ENCODE assay signal across 23 cellular contexts in the genomic region with DNA sequence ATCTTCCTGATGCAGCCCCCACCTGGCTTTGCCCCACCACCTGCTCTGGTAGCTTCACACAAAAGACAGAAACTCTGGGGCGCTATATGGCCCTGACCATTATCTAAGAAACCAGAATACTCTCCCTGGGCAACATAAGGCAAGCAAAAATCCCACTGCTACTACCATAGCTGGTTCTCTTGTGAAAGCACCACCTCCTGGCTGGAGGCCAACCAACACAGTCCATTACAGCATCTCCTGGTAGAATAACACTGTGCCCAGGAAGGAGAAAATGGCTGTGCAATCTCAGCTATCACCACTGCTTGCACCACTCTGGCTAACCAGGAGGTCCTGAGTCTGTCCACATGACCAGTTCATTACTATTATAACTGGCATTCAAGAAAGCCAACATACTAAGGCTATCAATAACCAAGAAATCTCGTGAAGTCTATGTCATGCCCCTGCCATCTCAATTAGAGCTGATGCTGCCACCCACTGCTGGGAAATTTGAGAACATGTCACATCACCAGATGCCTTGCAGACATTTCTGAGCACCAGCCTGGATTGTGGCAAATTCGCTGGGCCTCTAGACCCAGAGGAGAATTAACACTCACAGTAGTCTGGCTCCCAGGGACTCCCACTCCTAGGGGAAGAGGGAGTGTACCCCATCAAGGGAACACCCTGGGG.
A peak's percentile ranks its signal among the peaks of the same experiment; 100 is the strongest.
DNase-seq lines count a peak whose midpoint lies in the region; ATAC-seq, FAIRE-seq and TF ChIP-seq lines count a peak whose summit lies in the region.
"Had no signal": no experiment of that assay in that cellular context is flagged by ENCODE, and none has a peak within 500 bp of the region (broad histone marks: within the 10 kb centered on the region; RNA-seq: fewer than 3 reads in every experiment).

No MANE protein-coding gene starts in this region.

- TF ChIP-seq CTCF in MCF 10A (IDR thresholded peaks at IDR 0.05; ENCODE audit: unreplicated experiment) (no peak), mammary epithelial cell (conservative IDR thresholded peaks at IDR 0.05 in 1 of 2, IDR thresholded peaks at IDR 0.05 in 1 of 2; ENCODE audit: extremely low read depth in 1 of 2, insufficient read depth in 1 of 2, low read depth in 1 of 2, low read length in 2 of 2) (no peak), endothelial cell of umbilical vein (IDR thresholded peaks at IDR 0.05; ENCODE audit: extremely low read depth in 1 of 2, insufficient read depth in 1 of 2, low read depth in 1 of 2, low read length in 2 of 2) (no peak), lower lobe of right lung (IDR thresholded peaks at IDR 0.05) (no peak)

- BruUV-seq in MCF 10A (replicated peaks; lab: Mats Ljungman, UMichigan) (no TSS peak), mammary epithelial cell (replicated peaks; lab: Mats Ljungman, UMichigan) (no TSS peak), endothelial cell of umbilical vein (replicated peaks; lab: Mats Ljungman, UMichigan) (no TSS peak)

- H3K4me2 ChIP-seq in mammary epithelial cell (ENCODE audit: insufficient read depth, low read depth, low read length): no peak overlapping the region
- H3K4me2 ChIP-seq in endothelial cell of umbilical vein (ENCODE audit: insufficient read depth, low read length): no peak overlapping the region
- H3K4me2 ChIP-seq: BLaER1 treated with 17β-estradiol and CSF1 and Interleukin-3, amounts not matched to agents 10 nM and 100 nM; SK-N-SH had no signal

- H3K27ac ChIP-seq in mammary epithelial cell (ENCODE audit: insufficient read depth, low read depth, low read length): no peak overlapping the region
- no peak overlapping the region for H3K27ac ChIP-seq in endothelial cell of umbilical vein (ENCODE audit: insufficient read depth, low read depth, low read length)
- no peak overlapping the region for H3K27ac ChIP-seq in lower lobe of right lung
- H3K27ac ChIP-seq: BLaER1 treated with 17β-estradiol and CSF1 and Interleukin-3, amounts not matched to agents 10 nM and 100 nM had no signal

- TF ChIP-seq POLR2A in endothelial cell of umbilical vein (IDR thresholded peaks at IDR 0.05; ENCODE audit: low read depth, low read length): no peak

- CTCF ChIA-PET in MCF 10A (lab: Yijun Ruan, JAX) (interaction anchor here (0.7 kb wide), 1 partner anchor 216 kb away, joined by 3 read pairs; no protein-coding TSS in a partner anchor), mammary epithelial cell (lab: Charles Lee; ENCODE audit: low non-redundant PET) (no interaction called here), endothelial cell of umbilical vein (lab: Charles Lee) (interaction anchor here (0.9 to 2.0 kb wide), 2 partner anchors 12 to 15 kb away, joined by 3 to 5 read pairs; no protein-coding TSS in a partner anchor)

- no peaks in the 10 kb centered on the region for H3K36me3 Mint-ChIP-seq in MCF 10A (ENCODE audit: insufficient read depth, unreplicated experiment)
- no peaks in the 10 kb centered on the region for H3K36me3 Mint-ChIP-seq in activated T-helper 1 cell treated with anti-CD3 and anti-CD28 coated beads, Interleukin-12 subunit alpha, Interleukin-12 subunit beta, Interleukin-2, Interleukin-4 antibody, amounts not matched to agents 30 ng/mL and 10 ng/mL and 1 ng/mL, durations not matched to agents 14 hours and 24 hours and 36 hours (ENCODE audit: low read depth)
- H3K36me3 Mint-ChIP-seq: CD8-positive, alpha-beta T cell had no signal

- no peaks in the 10 kb centered on the region for H3K27me3 Mint-ChIP-seq in MCF 10A (ENCODE audit: insufficient read depth, unreplicated experiment)
- H3K27me3 Mint-ChIP-seq in activated T-helper 1 cell treated with anti-CD3 and anti-CD28 coated beads, Interleukin-12 subunit alpha, Interleukin-12 subunit beta, Interleukin-2, Interleukin-4 antibody, amounts not matched to agents 30 ng/mL and 10 ng/mL and 1 ng/mL, durations not matched to agents 14 hours and 24 hours and 36 hours (ENCODE audit: insufficient read depth): no peaks in the 10 kb centered on the region

- peak; percentile 15 for FAIRE-seq in endothelial cell of umbilical vein (lab: Jason Lieb, UNC)
- FAIRE-seq: A204.1, GM12892, GM18507, H1, K562 had no signal

- H3K36me3 ChIP-seq in mammary epithelial cell (ENCODE audit: insufficient read depth, low read length) (no peaks in the 10 kb centered on the region), endothelial cell of umbilical vein (ENCODE audit: control insufficient read depth in 2 of 2, extremely low read depth in 1 of 2, insufficient read depth in 2 of 2, low read length in 2 of 2) (no peaks in the 10 kb centered on the region), lower lobe of right lung (no peaks in the 10 kb centered on the region)
- H3K36me3 ChIP-seq: BLaER1 treated with 17β-estradiol and CSF1 and Interleukin-3, amounts not matched to agents 10 nM and 100 nM had no signal

- dilution Hi-C loops in mammary epithelial cell (cut with HindIII; ENCODE audit: low sequenced_read_pairs) (no loop called here), endothelial cell of umbilical vein (cut with MboI; ENCODE audit: extremely low pct_ligation_motif_present, low sequenced_read_pairs) (no loop called here)

- no peaks in the 10 kb centered on the region for H4K20me1 ChIP-seq in mammary epithelial cell (ENCODE audit: insufficient read depth, low read length)
- no peaks in the 10 kb centered on the region for H4K20me1 ChIP-seq in endothelial cell of umbilical vein (replicated peaks; ENCODE audit: control insufficient read depth, extremely low read depth, insufficient read depth, low read length)
- H4K20me1 ChIP-seq: BLaER1 treated with 17β-estradiol and CSF1 and Interleukin-3, amounts not matched to agents 10 nM and 100 nM had no signal

- H3K79me2 ChIP-seq in mammary epithelial cell (ENCODE audit: insufficient read depth, low read length): no peaks in the 10 kb centered on the region
- H3K79me2 ChIP-seq in endothelial cell of umbilical vein (ENCODE audit: control insufficient read depth, insufficient read depth, low read length): no peaks in the 10 kb centered on the region

- H3K9me3 Mint-ChIP-seq in MCF 10A (ENCODE audit: unreplicated experiment): no peaks in the 10 kb centered on the region
- peaks cover 24% of the 10 kb centered on the region for H3K9me3 Mint-ChIP-seq in activated T-helper 1 cell treated with anti-CD3 and anti-CD28 coated beads, Interleukin-12 subunit alpha, Interleukin-12 subunit beta, Interleukin-2, Interleukin-4 antibody, amounts not matched to agents 30 ng/mL and 10 ng/mL and 1 ng/mL, durations not matched to agents 14 hours and 24 hours and 36 hours

- no peak overlapping the region for H3K9ac ChIP-seq in mammary epithelial cell (ENCODE audit: insufficient read depth, low read length)
- no peak overlapping the region for H3K9ac ChIP-seq in endothelial cell of umbilical vein (replicated peaks; ENCODE audit: extremely low read depth, insufficient read depth, low read length)
- H3K9ac ChIP-seq: BLaER1 treated with 17β-estradiol and CSF1 and Interleukin-3, amounts not matched to agents 10 nM and 100 nM; SK-N-SH had no signal

- no peaks in the 10 kb centered on the region for H3K4me1 Mint-ChIP-seq in MCF 10A (ENCODE audit: insufficient read depth, unreplicated experiment)
- H3K4me1 Mint-ChIP-seq in activated T-helper 1 cell treated with anti-CD3 and anti-CD28 coated beads, Interleukin-12 subunit alpha, Interleukin-12 subunit beta, Interleukin-2, Interleukin-4 antibody, amounts not matched to agents 30 ng/mL and 10 ng/mL and 1 ng/mL, durations not matched to agents 14 hours and 24 hours and 36 hours (ENCODE audit: low read depth): no peaks in the 10 kb centered on the region

- DNase-seq in MCF 10A (ENCODE audit: unreplicated experiment): peak; percentile 55
- DNase-seq in mammary epithelial cell: no peak
- peak; percentile 45 for DNase-seq in NCI-H69 (lab: John Stamatoyannopoulos, UW)
- DNase-seq in endothelial cell of umbilical vein (ENCODE audit: low read depth, low spot score): no peak
- peak; percentile 6 for DNase-seq in lower lobe of right lung
- DNase-seq in activated T-helper 1 cell treated with anti-CD3 and anti-CD28 coated beads, Interleukin-12 subunit alpha, Interleukin-12 subunit beta, Interleukin-2, Interleukin-4 antibody, amounts not matched to agents 30 ng/mL and 10 ng/mL and 1 ng/mL, durations not matched to agents 14 hours and 24 hours and 36 hours (ENCODE audit: low spot score): no peak
- DNase-seq in AG20443 (ENCODE audit: low spot score): no peak
- no peak for DNase-seq in GM19238 (ENCODE audit: insufficient read length, low spot score)
- DNase-seq: Calu3; CD8-positive, alpha-beta T cell; MV-4-11; NCI-H1417; NCI-H187 treated with DMSO at 0.1 percent for 48 hours; NCI-H526; NK-92 treated with Interleukin-12 subunit alpha and Interleukin-12 subunit beta, amount 100 ng/mL, for 24 hours; SHP77 treated with DMSO at 0.1 percent for 48 hours; SK-N-SH had no signal

- H3K27ac Mint-ChIP-seq in MCF 10A (ENCODE audit: low read depth, unreplicated experiment): no peak overlapping the region
- H3K27ac Mint-ChIP-seq in activated T-helper 1 cell treated with anti-CD3 and anti-CD28 coated beads, Interleukin-12 subunit alpha, Interleukin-12 subunit beta, Interleukin-2, Interleukin-4 antibody, amounts not matched to agents 30 ng/mL and 10 ng/mL and 1 ng/mL, durations not matched to agents 14 hours and 24 hours and 36 hours: no peak overlapping the region
- H3K27ac Mint-ChIP-seq: CD8-positive, alpha-beta T cell had no signal

- no peak overlapping the region for H3K4me3 ChIP-seq in mammary epithelial cell (replicated peaks in 1 of 3; ENCODE audit: insufficient read depth in 1 of 3, low read depth in 2 of 3, low read length in 3 of 3)
- H3K4me3 ChIP-seq in endothelial cell of umbilical vein (replicated peaks in 1 of 3; ENCODE audit: insufficient read depth in 1 of 3, low read depth in 1 of 3, low read length in 3 of 3): no peak overlapping the region
- no peak overlapping the region for H3K4me3 ChIP-seq in lower lobe of right lung
- H3K4me3 ChIP-seq: BLaER1 treated with 17β-estradiol and CSF1 and Interleukin-3, amounts not matched to agents 10 nM and 100 nM; K562 had no signal

- H3K9me3 ChIP-seq in mammary epithelial cell (replicated peaks; ENCODE audit: insufficient read depth, low read length) (no peaks in the 10 kb centered on the region), endothelial cell of umbilical vein (replicated peaks; ENCODE audit: control insufficient read depth, insufficient read depth, low read length) (no peaks in the 10 kb centered on the region), lower lobe of right lung (no peaks in the 10 kb centered on the region)
- H3K9me3 ChIP-seq: BLaER1 treated with 17β-estradiol and CSF1 and Interleukin-3, amounts not matched to agents 10 nM and 100 nM; SK-N-SH had no signal

- WGBS in mammary epithelial cell (ENCODE audit: low coverage, missing lambda C conversion rate): 47% methylated on average over 3 of the region's 3 CpGs

- in situ Hi-C loops in mammary epithelial cell (cut with MboI; ENCODE audit: low sequenced_read_pairs in 2 of 2): no loop called here

- POLR2A ChIA-PET in MCF 10A (lab: Yijun Ruan, JAX) (no interaction called here), endothelial cell of umbilical vein (lab: Charles Lee) (no interaction called here)

- H3K4me1 ChIP-seq in mammary epithelial cell (ENCODE audit: insufficient read depth, low read length) (no peaks in the 10 kb centered on the region), endothelial cell of umbilical vein (ENCODE audit: control insufficient read depth, extremely low read depth, insufficient read depth, low read length) (no peaks in the 10 kb centered on the region), lower lobe of right lung (no peaks in the 10 kb centered on the region)
- H3K4me1 ChIP-seq: BLaER1 treated with 17β-estradiol and CSF1 and Interleukin-3, amounts not matched to agents 10 nM and 100 nM had no signal

- ATAC-seq in lower lobe of right lung: no peak
- ATAC-seq: CD8-positive, alpha-beta T cell; K562 had no signal

- intact Hi-C loops in MCF 10A (cut with micrococcal nuclease): no loop called here
- intact Hi-C loops in mammary epithelial cell (cut with micrococcal nuclease): no loop called here
- intact Hi-C loops in endothelial cell of umbilical vein (cut with micrococcal nuclease): no loop called here
- intact Hi-C loops in lower lobe of right lung (cut with DNase I): no loop called here
- intact Hi-C loops in activated T-helper 1 cell treated with anti-CD3 and anti-CD28 coated beads, Interleukin-12 subunit alpha, Interleukin-12 subunit beta, Interleukin-2, Interleukin-4 antibody, amounts not matched to agents 30 ng/mL and 10 ng/mL and 1 ng/mL, durations not matched to agents 14 hours and 24 hours and 36 hours (cut with micrococcal nuclease): no loop called here

- H3K27me3 ChIP-seq in mammary epithelial cell (ENCODE audit: insufficient read depth, low read length): no peaks in the 10 kb centered on the region
- no peaks in the 10 kb centered on the region for H3K27me3 ChIP-seq in endothelial cell of umbilical vein (ENCODE audit: control insufficient read depth in 2 of 2, insufficient read depth in 2 of 2, low read length in 2 of 2)
- H3K27me3 ChIP-seq in lower lobe of right lung (ENCODE audit: low read depth): no peaks in the 10 kb centered on the region
- H3K27me3 ChIP-seq: BLaER1 treated with 17β-estradiol and CSF1 and Interleukin-3, amounts not matched to agents 10 nM and 100 nM had no signal

- H3K4me3 Mint-ChIP-seq in MCF 10A (ENCODE audit: unreplicated experiment): no peak overlapping the region
- H3K4me3 Mint-ChIP-seq in activated T-helper 1 cell treated with anti-CD3 and anti-CD28 coated beads, Interleukin-12 subunit alpha, Interleukin-12 subunit beta, Interleukin-2, Interleukin-4 antibody, amounts not matched to agents 30 ng/mL and 10 ng/mL and 1 ng/mL, durations not matched to agents 14 hours and 24 hours and 36 hours: no peak overlapping the region
- H3K4me3 Mint-ChIP-seq: CD8-positive, alpha-beta T cell had no signal

- H3K9me1 ChIP-seq in endothelial cell of umbilical vein (replicated peaks; ENCODE audit: control insufficient read depth, extremely low read depth, insufficient read depth, low read length): no peaks in the 10 kb centered on the region

- no peak overlapping the region for H2AFZ ChIP-seq in mammary epithelial cell (ENCODE audit: low read depth, low read length)
- H2AFZ ChIP-seq in endothelial cell of umbilical vein (ENCODE audit: low read depth, low read length): no peak overlapping the region

Comparison
In these comparisons a context has a peak if more than half of its experiments do, and no peak if none do; other contexts are left out.
1. DNase-seq: peak in MCF 10A (single experiment), NCI-H69 (single experiment) and lower lobe of right lung (single experiment); none in mammary epithelial cell (single experiment), endothelial cell of umbilical vein (single experiment), activated T-helper 1 cell treated with anti-CD3 and anti-CD28 coated beads, Interleukin-12 subunit alpha, Interleukin-12 subunit beta, Interleukin-2, Interleukin-4 antibody, amounts not matched to agents 30 ng/mL and 10 ng/mL and 1 ng/mL, durations not matched to agents 14 hours and 24 hours and 36 hours (single experiment), AG20443 (single experiment) and GM19238 (single experiment).